In the genomic region with DNA sequence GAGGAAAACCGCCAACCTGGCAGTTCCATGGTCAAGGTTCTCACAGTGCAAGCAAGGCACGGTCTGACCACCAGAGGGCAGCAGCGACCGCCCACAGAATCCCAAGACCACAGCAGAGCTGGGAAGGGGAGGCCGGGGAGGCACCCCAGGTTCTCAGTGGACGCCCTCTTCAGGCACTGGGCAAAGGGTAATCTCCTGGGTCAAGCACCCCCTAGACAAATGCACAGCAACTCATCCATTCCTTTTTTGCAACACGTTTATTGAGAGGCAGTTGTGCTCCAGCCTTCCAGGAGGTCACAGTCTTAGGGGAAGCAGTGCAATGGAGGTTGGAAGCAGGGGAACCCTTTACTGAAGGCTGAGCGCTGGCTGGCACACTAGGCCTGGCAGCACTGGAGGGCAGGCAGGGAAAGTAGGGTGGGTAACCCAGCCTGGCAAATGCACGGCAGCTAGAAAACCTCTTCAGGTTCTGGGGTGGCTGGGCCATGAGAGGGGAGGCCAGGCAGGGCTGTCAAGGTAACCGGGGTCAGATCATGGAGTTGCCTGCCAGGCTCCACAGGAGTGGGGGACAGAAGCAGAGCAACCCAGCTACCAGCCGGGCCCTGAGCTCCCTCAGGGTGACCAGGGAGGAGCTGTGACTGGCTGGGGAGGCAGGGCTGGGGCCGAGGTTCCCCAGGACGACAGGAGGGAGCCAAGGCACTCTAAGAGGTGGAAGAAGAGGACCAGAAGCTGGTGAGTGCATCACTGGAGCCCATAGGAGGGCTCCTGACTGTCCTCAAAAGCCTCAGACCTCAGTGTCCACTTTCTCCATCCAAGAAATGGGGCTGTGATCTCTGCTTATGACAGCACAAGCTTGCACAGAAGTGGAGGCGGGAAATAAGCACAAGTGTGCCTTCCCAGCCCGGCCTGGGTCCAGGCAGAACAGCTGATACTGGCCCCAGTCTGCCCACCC, we compare ENCODE assay signal across 1 cellular context.
A peak's percentile ranks its signal among the peaks of the same experiment; 100 is the strongest.
TF ChIP-seq lines count a peak whose summit lies in the region.

No MANE protein-coding gene starts in this region.

TF ChIP-seq in K562, 482 proteins besides CTCF, POLR2A, EP300 and RAD21 (continued from another document and continues in another):
- TF ChIP-seq SRSF7 (optimal IDR thresholded peaks at IDR 0.05; ENCODE audit: low read depth, low read length), result no peak
- TF ChIP-seq ARHGAP35 (IDR thresholded peaks at IDR 0.05; ENCODE audit: partially characterized antibody), result no peak
- TF ChIP-seq GATAD2A (IDR thresholded peaks at IDR 0.05), result no peak
- TF ChIP-seq LARP7 (IDR thresholded peaks at IDR 0.05), result no peak
- no peak for TF ChIP-seq ASH1L (IDR thresholded peaks at IDR 0.05; ENCODE audit: borderline replicate concordance, low read depth, partially characterized antibody)
- TF ChIP-seq, protein P1, sequence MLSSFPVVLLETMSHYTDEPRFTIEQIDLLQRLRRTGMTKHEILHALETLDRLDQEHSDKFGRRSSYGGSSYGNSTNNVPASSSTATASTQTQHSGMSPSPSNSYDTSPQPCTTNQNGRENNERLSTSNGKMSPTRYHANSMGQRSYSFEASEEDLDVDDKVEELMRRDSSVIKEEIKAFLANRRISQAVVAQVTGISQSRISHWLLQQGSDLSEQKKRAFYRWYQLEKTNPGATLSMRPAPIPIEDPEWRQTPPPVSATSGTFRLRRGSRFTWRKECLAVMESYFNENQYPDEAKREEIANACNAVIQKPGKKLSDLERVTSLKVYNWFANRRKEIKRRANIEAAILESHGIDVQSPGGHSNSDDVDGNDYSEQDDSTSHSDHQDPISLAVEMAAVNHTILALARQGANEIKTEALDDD (IDR thresholded peaks at IDR 0.05), result no peak
- TF ChIP-seq FOXA1 (IDR thresholded peaks at IDR 0.05; ENCODE audit: borderline replicate concordance), result no peak
- TF ChIP-seq TCF7 (IDR thresholded peaks at IDR 0.05; ENCODE audit: borderline replicate concordance), result no peak
- peak; percentile 77; the same call in 1 of the 2 replicates for TF ChIP-seq C11orf30 (IDR thresholded peaks at IDR 0.05; ENCODE audit: low read depth)
- no peak for TF ChIP-seq ZNF384 (IDR thresholded peaks at IDR 0.05; ENCODE audit: low read depth, low read length)
- peak; percentile 42; the same call in 1 of the 2 replicates for TF ChIP-seq ESRRB (CRISPR knock-in tag; IDR thresholded peaks at IDR 0.05; ENCODE audit: borderline replicate concordance)
- no peak for TF ChIP-seq CCAR2 (IDR thresholded peaks at IDR 0.05; ENCODE audit: low read depth, low read length)
- TF ChIP-seq HDAC2 (IDR thresholded peaks at IDR 0.05), result no peak
- TF ChIP-seq IFI16 (CRISPR knock-in tag; IDR thresholded peaks at IDR 0.05), result no peak
- TF ChIP-seq ETV1 (tag; conservative IDR thresholded peaks at IDR 0.05; ENCODE audit: low read depth), result no peak
- no peak for TF ChIP-seq CHD1 (IDR thresholded peaks at IDR 0.05; ENCODE audit: low read length)
- no peak for TF ChIP-seq STAT5B (CRISPR knock-in tag; IDR thresholded peaks at IDR 0.05)
- TF ChIP-seq RAD51 (IDR thresholded peaks at IDR 0.05; ENCODE audit: borderline replicate concordance, low read depth), result no peak
- TF ChIP-seq, protein P2, sequence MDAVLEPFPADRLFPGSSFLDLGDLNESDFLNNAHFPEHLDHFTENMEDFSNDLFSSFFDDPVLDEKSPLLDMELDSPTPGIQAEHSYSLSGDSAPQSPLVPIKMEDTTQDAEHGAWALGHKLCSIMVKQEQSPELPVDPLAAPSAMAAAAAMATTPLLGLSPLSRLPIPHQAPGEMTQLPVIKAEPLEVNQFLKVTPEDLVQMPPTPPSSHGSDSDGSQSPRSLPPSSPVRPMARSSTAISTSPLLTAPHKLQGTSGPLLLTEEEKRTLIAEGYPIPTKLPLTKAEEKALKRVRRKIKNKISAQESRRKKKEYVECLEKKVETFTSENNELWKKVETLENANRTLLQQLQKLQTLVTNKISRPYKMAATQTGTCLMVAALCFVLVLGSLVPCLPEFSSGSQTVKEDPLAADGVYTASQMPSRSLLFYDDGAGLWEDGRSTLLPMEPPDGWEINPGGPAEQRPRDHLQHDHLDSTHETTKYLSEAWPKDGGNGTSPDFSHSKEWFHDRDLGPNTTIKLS (IDR thresholded peaks at IDR 0.05; ENCODE audit: borderline replicate concordance, low read depth), result no peak; the same call in none of the 2 replicates
- TF ChIP-seq, protein P3, sequence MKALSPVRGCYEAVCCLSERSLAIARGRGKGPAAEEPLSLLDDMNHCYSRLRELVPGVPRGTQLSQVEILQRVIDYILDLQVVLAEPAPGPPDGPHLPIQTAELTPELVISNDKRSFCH (CRISPR knock-in tag; IDR thresholded peaks at IDR 0.05), result no peak
- TF ChIP-seq, protein P3 (tag; IDR thresholded peaks at IDR 0.05), result no peak; the same call in 1 of the 2 replicates
- TF ChIP-seq, protein P4, sequence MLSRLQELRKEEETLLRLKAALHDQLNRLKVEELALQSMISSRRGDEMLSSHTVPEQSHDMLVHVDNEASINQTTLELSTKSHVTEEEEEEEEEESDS (CRISPR knock-in tag; IDR thresholded peaks at IDR 0.05), result no peak
- no peak for TF ChIP-seq ZNF830 (CRISPR knock-in tag; IDR thresholded peaks at IDR 0.05)
- no peak for TF ChIP-seq PHF8 (IDR thresholded peaks at IDR 0.05; ENCODE audit: borderline replicate concordance, low read length)
- TF ChIP-seq, protein P5, sequence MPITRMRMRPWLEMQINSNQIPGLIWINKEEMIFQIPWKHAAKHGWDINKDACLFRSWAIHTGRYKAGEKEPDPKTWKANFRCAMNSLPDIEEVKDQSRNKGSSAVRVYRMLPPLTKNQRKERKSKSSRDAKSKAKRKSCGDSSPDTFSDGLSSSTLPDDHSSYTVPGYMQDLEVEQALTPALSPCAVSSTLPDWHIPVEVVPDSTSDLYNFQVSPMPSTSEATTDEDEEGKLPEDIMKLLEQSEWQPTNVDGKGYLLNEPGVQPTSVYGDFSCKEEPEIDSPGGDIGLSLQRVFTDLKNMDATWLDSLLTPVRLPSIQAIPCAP (CRISPR knock-in tag; IDR thresholded peaks at IDR 0.05; ENCODE audit: borderline replicate concordance), result no peak
- TF ChIP-seq FOXK2 (conservative IDR thresholded peaks at IDR 0.05 in 1 of 2, IDR thresholded peaks at IDR 0.05 in 1 of 2; ENCODE audit: low read depth in 2 of 2), result no peak
- TF ChIP-seq KAT7 (CRISPR knock-in tag; IDR thresholded peaks at IDR 0.05; ENCODE audit: borderline replicate concordance), result no peak
- TF ChIP-seq, protein P6, sequence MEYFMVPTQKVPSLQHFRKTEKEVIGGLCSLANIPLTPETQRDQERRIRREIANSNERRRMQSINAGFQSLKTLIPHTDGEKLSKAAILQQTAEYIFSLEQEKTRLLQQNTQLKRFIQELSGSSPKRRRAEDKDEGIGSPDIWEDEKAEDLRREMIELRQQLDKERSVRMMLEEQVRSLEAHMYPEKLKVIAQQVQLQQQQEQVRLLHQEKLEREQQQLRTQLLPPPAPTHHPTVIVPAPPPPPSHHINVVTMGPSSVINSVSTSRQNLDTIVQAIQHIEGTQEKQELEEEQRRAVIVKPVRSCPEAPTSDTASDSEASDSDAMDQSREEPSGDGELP (CRISPR knock-in tag; IDR thresholded peaks at IDR 0.05; ENCODE audit: borderline replicate concordance), result peak; percentile 60; the same call in 1 of the 2 replicates
- no peak for TF ChIP-seq ZC3H4 (CRISPR knock-in tag; IDR thresholded peaks at IDR 0.05; ENCODE audit: borderline replicate concordance)
- TF ChIP-seq L3MBTL2 (IDR thresholded peaks at IDR 0.05), result no peak
- no peak for TF ChIP-seq KHSRP (IDR thresholded peaks at IDR 0.05)
- TF ChIP-seq ZBED1 (IDR thresholded peaks at IDR 0.05), result 0 out of 2 replicates have a peak, but pooled peaks have one; percentile 62
- TF ChIP-seq DDX20 (tag; IDR thresholded peaks at IDR 0.05; ENCODE audit: low read depth), result no peak
- TF ChIP-seq ZNF347 (CRISPR knock-in tag; IDR thresholded peaks at IDR 0.05; ENCODE audit: low read depth), result no peak
- 0 out of 2 replicates have a peak, but pooled peaks have one; percentile 30 for TF ChIP-seq JUN (IDR thresholded peaks at IDR 0.05; ENCODE audit: borderline replicate concordance, low read depth, low read length)
- no peak for TF ChIP-seq JUN (CRISPR knock-in tag; IDR thresholded peaks at IDR 0.05; ENCODE audit: borderline replicate concordance)
- TF ChIP-seq HMGN3 (IDR thresholded peaks at IDR 0.05; ENCODE audit: borderline replicate concordance, extremely low read depth, insufficient read length, low read depth, low read length), result no peak
- TF ChIP-seq, protein P7, sequence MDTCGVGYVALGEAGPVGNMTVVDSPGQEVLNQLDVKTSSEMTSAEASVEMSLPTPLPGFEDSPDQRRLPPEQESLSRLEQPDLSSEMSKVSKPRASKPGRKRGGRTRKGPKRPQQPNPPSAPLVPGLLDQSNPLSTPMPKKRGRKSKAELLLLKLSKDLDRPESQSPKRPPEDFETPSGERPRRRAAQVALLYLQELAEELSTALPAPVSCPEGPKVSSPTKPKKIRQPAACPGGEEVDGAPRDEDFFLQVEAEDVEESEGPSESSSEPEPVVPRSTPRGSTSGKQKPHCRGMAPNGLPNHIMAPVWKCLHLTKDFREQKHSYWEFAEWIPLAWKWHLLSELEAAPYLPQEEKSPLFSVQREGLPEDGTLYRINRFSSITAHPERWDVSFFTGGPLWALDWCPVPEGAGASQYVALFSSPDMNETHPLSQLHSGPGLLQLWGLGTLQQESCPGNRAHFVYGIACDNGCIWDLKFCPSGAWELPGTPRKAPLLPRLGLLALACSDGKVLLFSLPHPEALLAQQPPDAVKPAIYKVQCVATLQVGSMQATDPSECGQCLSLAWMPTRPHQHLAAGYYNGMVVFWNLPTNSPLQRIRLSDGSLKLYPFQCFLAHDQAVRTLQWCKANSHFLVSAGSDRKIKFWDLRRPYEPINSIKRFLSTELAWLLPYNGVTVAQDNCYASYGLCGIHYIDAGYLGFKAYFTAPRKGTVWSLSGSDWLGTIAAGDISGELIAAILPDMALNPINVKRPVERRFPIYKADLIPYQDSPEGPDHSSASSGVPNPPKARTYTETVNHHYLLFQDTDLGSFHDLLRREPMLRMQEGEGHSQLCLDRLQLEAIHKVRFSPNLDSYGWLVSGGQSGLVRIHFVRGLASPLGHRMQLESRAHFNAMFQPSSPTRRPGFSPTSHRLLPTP (IDR thresholded peaks at IDR 0.05; ENCODE audit: borderline replicate concordance, extremely low read depth, insufficient read length), result no peak
- TF ChIP-seq ZC3H11A (IDR thresholded peaks at IDR 0.05; ENCODE audit: low read depth, low read length), result no peak; the same call in 1 of the 2 replicates
- TF ChIP-seq BDP1 (IDR thresholded peaks at IDR 0.05; ENCODE audit: insufficient read depth, insufficient read length), result no peak
- TF ChIP-seq PPARD (CRISPR knock-in tag; IDR thresholded peaks at IDR 0.05), result no peak
- TF ChIP-seq, protein P8, sequence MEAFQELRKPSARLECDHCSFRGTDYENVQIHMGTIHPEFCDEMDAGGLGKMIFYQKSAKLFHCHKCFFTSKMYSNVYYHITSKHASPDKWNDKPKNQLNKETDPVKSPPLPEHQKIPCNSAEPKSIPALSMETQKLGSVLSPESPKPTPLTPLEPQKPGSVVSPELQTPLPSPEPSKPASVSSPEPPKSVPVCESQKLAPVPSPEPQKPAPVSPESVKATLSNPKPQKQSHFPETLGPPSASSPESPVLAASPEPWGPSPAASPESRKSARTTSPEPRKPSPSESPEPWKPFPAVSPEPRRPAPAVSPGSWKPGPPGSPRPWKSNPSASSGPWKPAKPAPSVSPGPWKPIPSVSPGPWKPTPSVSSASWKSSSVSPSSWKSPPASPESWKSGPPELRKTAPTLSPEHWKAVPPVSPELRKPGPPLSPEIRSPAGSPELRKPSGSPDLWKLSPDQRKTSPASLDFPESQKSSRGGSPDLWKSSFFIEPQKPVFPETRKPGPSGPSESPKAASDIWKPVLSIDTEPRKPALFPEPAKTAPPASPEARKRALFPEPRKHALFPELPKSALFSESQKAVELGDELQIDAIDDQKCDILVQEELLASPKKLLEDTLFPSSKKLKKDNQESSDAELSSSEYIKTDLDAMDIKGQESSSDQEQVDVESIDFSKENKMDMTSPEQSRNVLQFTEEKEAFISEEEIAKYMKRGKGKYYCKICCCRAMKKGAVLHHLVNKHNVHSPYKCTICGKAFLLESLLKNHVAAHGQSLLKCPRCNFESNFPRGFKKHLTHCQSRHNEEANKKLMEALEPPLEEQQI (IDR thresholded peaks at IDR 0.05), result no peak
- TF ChIP-seq NR4A1 (CRISPR knock-in tag; IDR thresholded peaks at IDR 0.05), result no peak
- no peak for TF ChIP-seq NR4A1 (tag; IDR thresholded peaks at IDR 0.05)
- TF ChIP-seq, protein P9, sequence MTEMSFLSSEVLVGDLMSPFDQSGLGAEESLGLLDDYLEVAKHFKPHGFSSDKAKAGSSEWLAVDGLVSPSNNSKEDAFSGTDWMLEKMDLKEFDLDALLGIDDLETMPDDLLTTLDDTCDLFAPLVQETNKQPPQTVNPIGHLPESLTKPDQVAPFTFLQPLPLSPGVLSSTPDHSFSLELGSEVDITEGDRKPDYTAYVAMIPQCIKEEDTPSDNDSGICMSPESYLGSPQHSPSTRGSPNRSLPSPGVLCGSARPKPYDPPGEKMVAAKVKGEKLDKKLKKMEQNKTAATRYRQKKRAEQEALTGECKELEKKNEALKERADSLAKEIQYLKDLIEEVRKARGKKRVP (CRISPR knock-in tag; IDR thresholded peaks at IDR 0.05), result no peak
- TF ChIP-seq, protein P10, sequence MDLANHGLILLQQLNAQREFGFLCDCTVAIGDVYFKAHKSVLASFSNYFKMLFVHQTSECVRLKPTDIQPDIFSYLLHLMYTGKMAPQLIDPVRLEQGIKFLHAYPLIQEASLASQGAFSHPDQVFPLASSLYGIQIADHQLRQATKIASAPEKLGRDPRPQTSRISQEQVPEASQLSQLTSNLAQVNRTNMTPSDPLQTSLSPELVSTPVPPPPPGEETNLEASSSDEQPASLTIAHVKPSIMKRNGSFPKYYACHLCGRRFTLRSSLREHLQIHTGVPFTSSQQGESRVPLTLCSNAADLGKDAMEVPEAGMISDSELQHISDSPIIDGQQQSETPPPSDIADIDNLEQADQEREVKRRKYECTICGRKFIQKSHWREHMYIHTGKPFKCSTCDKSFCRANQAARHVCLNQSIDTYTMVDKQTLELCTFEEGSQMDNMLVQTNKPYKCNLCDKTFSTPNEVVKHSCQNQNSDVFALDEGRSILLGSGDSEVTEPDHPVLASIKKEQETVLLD (IDR thresholded peaks at IDR 0.05), result peak; percentile 38; the same call in 1 of the 2 replicates
- TF ChIP-seq BMI1 (IDR thresholded peaks at IDR 0.05; ENCODE audit: low read length), result no peak
- no peak for TF ChIP-seq ZNF23 (CRISPR knock-in tag; IDR thresholded peaks at IDR 0.05)
- TF ChIP-seq NUFIP1 (IDR thresholded peaks at IDR 0.05; ENCODE audit: partially characterized antibody), result no peak
- no peak for TF ChIP-seq GATA2 (CRISPR knock-in tag; IDR thresholded peaks at IDR 0.05)
- TF ChIP-seq, protein P11, sequence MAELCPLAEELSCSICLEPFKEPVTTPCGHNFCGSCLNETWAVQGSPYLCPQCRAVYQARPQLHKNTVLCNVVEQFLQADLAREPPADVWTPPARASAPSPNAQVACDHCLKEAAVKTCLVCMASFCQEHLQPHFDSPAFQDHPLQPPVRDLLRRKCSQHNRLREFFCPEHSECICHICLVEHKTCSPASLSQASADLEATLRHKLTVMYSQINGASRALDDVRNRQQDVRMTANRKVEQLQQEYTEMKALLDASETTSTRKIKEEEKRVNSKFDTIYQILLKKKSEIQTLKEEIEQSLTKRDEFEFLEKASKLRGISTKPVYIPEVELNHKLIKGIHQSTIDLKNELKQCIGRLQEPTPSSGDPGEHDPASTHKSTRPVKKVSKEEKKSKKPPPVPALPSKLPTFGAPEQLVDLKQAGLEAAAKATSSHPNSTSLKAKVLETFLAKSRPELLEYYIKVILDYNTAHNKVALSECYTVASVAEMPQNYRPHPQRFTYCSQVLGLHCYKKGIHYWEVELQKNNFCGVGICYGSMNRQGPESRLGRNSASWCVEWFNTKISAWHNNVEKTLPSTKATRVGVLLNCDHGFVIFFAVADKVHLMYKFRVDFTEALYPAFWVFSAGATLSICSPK (IDR thresholded peaks at IDR 0.05; ENCODE audit: borderline replicate concordance), result no peak
- no peak for TF ChIP-seq PYGO2 (tag; IDR thresholded peaks at IDR 0.05)
- no peak for TF ChIP-seq ZNF583 (CRISPR knock-in tag; IDR thresholded peaks at IDR 0.05)
